ENCODE assay signal across 8 cellular contexts in the genomic region with DNA sequence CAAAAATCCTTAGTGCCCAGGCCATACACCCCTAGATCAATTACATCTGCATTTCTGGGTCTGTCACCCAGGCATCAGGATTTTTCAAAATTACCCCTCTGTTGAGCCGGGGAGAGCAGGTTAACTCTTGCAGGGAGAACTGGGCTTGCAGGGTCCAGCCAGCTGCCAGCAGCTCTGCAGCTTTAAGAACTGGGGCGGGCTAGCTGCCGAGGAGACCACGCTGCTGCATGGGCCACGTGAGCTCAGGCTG. TPM values are rescaled to one million over a fixed set of nuclear protein-coding genes. Genes with fewer than 3 reads are reported as not detected.
DNase-seq lines count a peak whose midpoint lies in the region; ATAC-seq and TF ChIP-seq lines count a peak whose summit lies in the region.

DGLUCY (plus strand) TSS at position 245 of the 250 bp plus-strand sequence. CDS start 46,222 bp downstream, outside the sequence.

- H3K56ac ChIP-seq in mesendoderm (ENCODE audit: low read length), result peak within 1 kb of the TSS; percentile 84

- H3K79me2 ChIP-seq in mesendoderm (ENCODE audit: control insufficient read depth, insufficient read depth, low read length), result no peaks in the 10 kb centered on the region

- POLR2A ChIA-PET in BJ (lab: Charles Lee), result no interaction called here

- no peaks in the 10 kb centered on the region for H3K36me3 ChIP-seq in BJ (ENCODE audit: control insufficient read depth, insufficient read depth, low read length)
- no peaks in the 10 kb centered on the region for H3K36me3 ChIP-seq in effector memory CD4-positive, alpha-beta T cell (ENCODE audit: control insufficient read depth, insufficient read depth, low read length)
- no peaks in the 10 kb centered on the region for H3K36me3 ChIP-seq in mesendoderm (ENCODE audit: control insufficient read depth, insufficient read depth, low read length)
- no peaks in the 10 kb centered on the region for H3K36me3 ChIP-seq in subcutaneous abdominal adipose tissue (ENCODE audit: control insufficient read depth in 5 of 5, insufficient read depth in 5 of 5, low read length in 5 of 5)

- peak within 1 kb of the TSS; percentile 16 for H4K8ac ChIP-seq in mesendoderm (ENCODE audit: low read depth, low read length)

- H3K27me3 ChIP-seq in BJ (ENCODE audit: control insufficient read depth, insufficient read depth, low read length) (no peaks in the 10 kb centered on the region), mesendoderm (ENCODE audit: insufficient read depth, low read length, poor library complexity) (no peaks in the 10 kb centered on the region), subcutaneous abdominal adipose tissue (ENCODE audit: control insufficient read depth in 5 of 5, insufficient read depth in 4 of 5, low read length in 5 of 5) (no peaks in the 10 kb centered on the region)
- H3K27me3 ChIP-seq in effector memory CD4-positive, alpha-beta T cell (replicated peaks; ENCODE audit: control insufficient read depth, insufficient read depth, low read length, poor library complexity, severe bottlenecking), result no peaks in the 10 kb centered on the region

- H2BK5ac ChIP-seq in mesendoderm (ENCODE audit: low read length), result peak within 1 kb of the TSS; percentile 30

- H3K4me3 ChIP-seq in BJ (ENCODE audit: low read depth, low read length) (peak within 1 kb of the TSS; percentile 53), mesendoderm (ENCODE audit: low read length) (no peak within 1 kb of the TSS), subcutaneous abdominal adipose tissue (ENCODE audit: low read depth in 1 of 5, low read length in 5 of 5) (peak within 1 kb of the TSS; percentile 71 to 100 (median 97))
- peak within 1 kb of the TSS; percentile 81 for H3K4me3 ChIP-seq in effector memory CD4-positive, alpha-beta T cell (ENCODE audit: insufficient read depth, low read depth, low read length, poor library complexity, severe bottlenecking)

- DNase-seq in BJ (ENCODE audit: low read depth) (peak; percentile 8), SK-N-DZ (ENCODE audit: low spot score) (peak; percentile 76), mesendoderm (no peak)
- peak in 2 of 3 donors; percentile 20 to 34 for DNase-seq in effector memory CD4-positive, alpha-beta T cell

- no CpG with 5 or more reads among the region's 5 CpGs for WGBS in mesendoderm (ENCODE audit: extremely low coverage, insufficient coverage, low lambda C conversion rate)

- peak within 1 kb of the TSS; percentile 91 for H3K27ac ChIP-seq in effector memory CD4-positive, alpha-beta T cell (ENCODE audit: insufficient read depth, low read length, poor library complexity, severe bottlenecking)
- H3K27ac ChIP-seq in mesendoderm (ENCODE audit: low read depth, low read length), result peak within 1 kb of the TSS; percentile 79
- peak within 1 kb of the TSS; percentile 94 for H3K27ac ChIP-seq in subcutaneous abdominal adipose tissue (ENCODE audit: low read depth, low read length)

- ATAC-seq in GM19025 (IDR thresholded peaks at IDR 0.05; ENCODE audit: low read depth, unreplicated experiment) (peak; percentile 63), HG03342 (IDR thresholded peaks at IDR 0.05; ENCODE audit: unreplicated experiment) (peak; percentile 66), GM21447 (IDR thresholded peaks at IDR 0.05; ENCODE audit: unreplicated experiment) (no peak)

- no peak for TF ChIP-seq CTCF in BJ (IDR thresholded peaks at IDR 0.05; ENCODE audit: insufficient read depth, low read depth, low read length)

- H3K4me1 ChIP-seq in effector memory CD4-positive, alpha-beta T cell (ENCODE audit: control insufficient read depth, insufficient read depth, low read length, poor library complexity, severe bottlenecking), result peaks cover 61% of the 10 kb centered on the region
- H3K4me1 ChIP-seq in mesendoderm (ENCODE audit: control insufficient read depth, low read depth, low read length) (peaks cover 1% of the 10 kb centered on the region), subcutaneous abdominal adipose tissue (ENCODE audit: control insufficient read depth in 5 of 5, insufficient read depth in 5 of 5, low read length in 5 of 5) (peaks cover 15 to 56% (median 49%) of the 10 kb centered on the region in 5 donors)

- no peaks in the 10 kb centered on the region for H3K9me3 ChIP-seq in effector memory CD4-positive, alpha-beta T cell (ENCODE audit: control insufficient read depth, low read length)
- no peaks in the 10 kb centered on the region for H3K9me3 ChIP-seq in subcutaneous abdominal adipose tissue (ENCODE audit: control insufficient read depth in 5 of 5, low read length in 5 of 5)

- peak within 1 kb of the TSS; percentile 19 for H3K18ac ChIP-seq in mesendoderm (ENCODE audit: low read length)

- H2BK120ac ChIP-seq in mesendoderm (ENCODE audit: low read depth, low read length), result peak within 1 kb of the TSS; percentile 19

- H3K79me1 ChIP-seq in mesendoderm (ENCODE audit: low read length), result no peaks in the 10 kb centered on the region

- no peak within 1 kb of the TSS for H2BK15ac ChIP-seq in mesendoderm (replicated peaks; ENCODE audit: low read depth)

- H3K4ac ChIP-seq in mesendoderm (ENCODE audit: low read depth, low read length), result peak within 1 kb of the TSS; percentile 18

- peak within 1 kb of the TSS; percentile 71 for H2AK5ac ChIP-seq in mesendoderm (ENCODE audit: low read length)

- H3K9ac ChIP-seq in mesendoderm (ENCODE audit: low read length) (peak within 1 kb of the TSS; percentile 50), subcutaneous abdominal adipose tissue (ENCODE audit: low read length in 5 of 5) (peak within 1 kb of the TSS; percentile 73 to 97 (median 83))

- peak within 1 kb of the TSS; percentile 26 for H3K4me2 ChIP-seq in mesendoderm (ENCODE audit: low read length)

- H3K23ac ChIP-seq in mesendoderm (ENCODE audit: low read length), result no peak within 1 kb of the TSS

- CTCF ChIA-PET in BJ (lab: Yijun Ruan, JAX), result interaction anchor here (2.3 kb wide), 1 partner anchor 59 kb away, joined by 7 read pairs; no protein-coding TSS in a partner anchor

- H4K5ac ChIP-seq in mesendoderm (ENCODE audit: low read length), result no peak within 1 kb of the TSS

RNA-seq across cellular contexts. Expression of gene DGLUCY, which starts in this region (rescaled TPM):
- polyA plus RNA-seq in BJ (2011; rRNA removed), result 14.3 and 18.9 TPM in 2 replicates
- polyA minus RNA-seq in BJ (2011; rRNA and poly(A)+ RNA removed), result 16.5 and 18.8 TPM in 2 replicates
- polyA plus RNA-seq in SK-N-DZ (2014; cell fraction: cytosol; rRNA removed), result 24.8 and 37.3 TPM in 2 replicates
- polyA plus RNA-seq in SK-N-DZ (2014; cell fraction: nucleus; rRNA removed), result 46.1 and 55.7 TPM in 2 replicates
- polyA plus RNA-seq in mesendoderm (2013, experiment 1 of 2), result 9.2 TPM
- 9.7 TPM for polyA plus RNA-seq in mesendoderm (2013, experiment 2 of 2)
